1 cellular context compared by ENCODE assay signal in genomic region chr3:167976880-167977498, GRCh38.
TF ChIP-seq lines count a peak whose summit lies in the region.

No MANE protein-coding gene starts in this region.

TF ChIP-seq in HepG2, 621 proteins besides CTCF, POLR2A, EP300 and RAD21 (continued from another document):
- peak; percentile 76; the same call in 1 of the 2 replicates for TF ChIP-seq AHDC1 (CRISPR knock-in tag; IDR thresholded peaks at IDR 0.05; ENCODE audit: borderline replicate concordance)
- no peak for TF ChIP-seq ZNF10 (CRISPR knock-in tag; IDR thresholded peaks at IDR 0.05; ENCODE audit: borderline replicate concordance, low read depth)
- TF ChIP-seq POGZ (CRISPR knock-in tag; IDR thresholded peaks at IDR 0.05), result 0 out of 2 replicates have a peak, but pooled peaks have one; percentile 14
- no peak for TF ChIP-seq ZHX1 (CRISPR knock-in tag; IDR thresholded peaks at IDR 0.05; ENCODE audit: low read depth)
- no peak for TF ChIP-seq ZZZ3 (CRISPR knock-in tag; IDR thresholded peaks at IDR 0.05; ENCODE audit: borderline replicate concordance)
- no peak for TF ChIP-seq ZNF605 (CRISPR knock-in tag; IDR thresholded peaks at IDR 0.05)
- TF ChIP-seq ARID5B (CRISPR knock-in tag; IDR thresholded peaks at IDR 0.05), result peak; percentile 41
- no peak for TF ChIP-seq ZNF569 (CRISPR knock-in tag; IDR thresholded peaks at IDR 0.05; ENCODE audit: borderline replicate concordance)
- TF ChIP-seq PAXIP1 (CRISPR knock-in tag; conservative IDR thresholded peaks at IDR 0.05), result peak; percentile 84
- no peak for TF ChIP-seq MEIS1 (CRISPR knock-in tag; IDR thresholded peaks at IDR 0.05; ENCODE audit: borderline replicate concordance)
- no peak for TF ChIP-seq ZSCAN29 (CRISPR knock-in tag; conservative IDR thresholded peaks at IDR 0.05)
- TF ChIP-seq PRDM15 (CRISPR knock-in tag; IDR thresholded peaks at IDR 0.05), result no peak
- peak; percentile 34; the same call in 1 of the 2 replicates for TF ChIP-seq SAP130 (CRISPR knock-in tag; IDR thresholded peaks at IDR 0.05; ENCODE audit: low read depth)
- no peak for TF ChIP-seq SOX13 (IDR thresholded peaks at IDR 0.05)
- TF ChIP-seq SOX13 (CRISPR knock-in tag; conservative IDR thresholded peaks at IDR 0.05 in 1 of 2, IDR thresholded peaks at IDR 0.05 in 1 of 2), result peak in 1 of 2 experiments; percentile 31; a peak in 1 of 4 replicates
- no peak for TF ChIP-seq ZNF44 (CRISPR knock-in tag; IDR thresholded peaks at IDR 0.05)
- no peak for TF ChIP-seq HOXA7 (CRISPR knock-in tag; IDR thresholded peaks at IDR 0.05)
- TF ChIP-seq ZNF788 (CRISPR knock-in tag; IDR thresholded peaks at IDR 0.05; ENCODE audit: borderline replicate concordance), result no peak
